In the genomic region with DNA sequence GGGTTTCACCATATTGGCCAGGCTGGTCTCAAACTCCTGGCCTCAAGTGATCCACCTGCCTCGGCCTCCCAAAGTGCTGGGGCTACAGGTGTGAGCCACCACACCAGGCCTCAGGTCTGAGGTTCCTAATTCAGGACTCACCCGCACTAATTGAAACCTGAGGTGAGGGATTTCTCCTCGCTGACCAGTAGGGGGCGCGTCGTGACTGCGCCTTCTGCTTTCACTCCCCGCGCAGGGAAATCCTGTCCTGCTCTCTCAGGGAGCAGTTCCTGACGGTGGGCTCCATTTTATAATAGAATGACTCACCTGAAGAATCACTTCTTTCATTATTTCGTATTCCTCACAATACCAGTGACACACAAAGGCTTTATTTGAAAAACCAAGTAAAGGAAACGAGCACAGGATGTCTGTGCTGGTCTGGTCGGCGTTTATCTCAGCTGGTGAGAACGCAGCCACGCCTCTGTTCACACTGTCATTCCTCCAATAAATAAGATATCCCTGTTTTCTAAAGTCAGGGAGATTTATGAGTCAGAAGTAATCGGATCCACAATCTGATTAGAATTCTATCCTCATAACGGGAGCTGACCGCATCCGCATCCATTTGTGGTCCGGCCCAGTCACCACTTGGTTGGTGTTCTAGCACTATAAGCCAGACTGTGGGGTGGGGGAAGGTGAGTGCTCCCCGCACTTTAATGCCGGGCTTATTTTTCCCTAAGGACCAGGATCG, we compare ENCODE assay signal across 8 cellular contexts. TPM values are rescaled to one million over a fixed set of nuclear protein-coding genes. Genes with fewer than 3 reads are reported as not detected.
DNase-seq lines count a peak whose midpoint lies in the region; ATAC-seq and TF ChIP-seq lines count a peak whose summit lies in the region.

No MANE protein-coding gene starts in this region.

- H3K4me3 ChIP-seq in neutrophil (ENCODE audit: low read depth in 1 of 2, low read length in 1 of 2) = peak overlapping the region in 1 of 2 experiments; percentile 46

- peak overlapping the region; percentile 63 for H3K27ac Mint-ChIP-seq in activated naive CD4-positive, alpha-beta T cell treated with anti-CD3 and anti-CD28 coated beads for 36 hours

- in situ Hi-C loops in SK-MEL-5 (cut with HindIII; ENCODE audit: low pct_unique_long_range_greater_than_20kb, low sequenced_read_pairs) = no loop called here

- no peaks in the 10 kb centered on the region for H3K9me3 ChIP-seq in neutrophil

- H3K27me3 Mint-ChIP-seq in activated naive CD4-positive, alpha-beta T cell treated with anti-CD3 and anti-CD28 coated beads for 36 hours (ENCODE audit: low read depth) = no peaks in the 10 kb centered on the region

- no peak overlapping the region for H3K27ac ChIP-seq in neutrophil

- H3K27me3 ChIP-seq in neutrophil = peaks cover 3% of the 10 kb centered on the region

- TF ChIP-seq CTCF in neutrophil (IDR thresholded peaks at IDR 0.05) = peak; percentile 86

- no peaks in the 10 kb centered on the region for H3K9me3 Mint-ChIP-seq in activated naive CD4-positive, alpha-beta T cell treated with anti-CD3 and anti-CD28 coated beads for 36 hours

- peak; percentile 83 for ATAC-seq in GM21423 (IDR thresholded peaks at IDR 0.05; ENCODE audit: unreplicated experiment)

- peak overlapping the region; percentile 23 for H3K4me3 Mint-ChIP-seq in activated naive CD4-positive, alpha-beta T cell treated with anti-CD3 and anti-CD28 coated beads for 36 hours

- CTCF ChIA-PET in activated naive CD4-positive, alpha-beta T cell treated with anti-CD3 and anti-CD28 coated beads for 36 hours (lab: Charles Lee) = interaction anchor here (0.6 to 4.9 kb wide), 36 partner anchors 9 to 650 kb away, joined by 3 to 54 read pairs (median 4); a partner anchor contains a TSS

- DNase-seq in COR-L47 (lab: John Stamatoyannopoulos, UW) (peak; percentile 9), HuH-7.5 (ENCODE audit: low spot score) (peak; percentile 62), SK-MEL-5 (ENCODE audit: low read depth, low spot score) (peak; percentile 80), germinal center (ENCODE audit: low spot score) (peak; percentile 85), stromal cell of bone marrow (ENCODE audit: low read depth) (peak; percentile 71)
- DNase-seq in activated naive CD4-positive, alpha-beta T cell treated with anti-CD3 and anti-CD28 coated beads for 36 hours = peak; percentile 93

- no peaks in the 10 kb centered on the region for H3K36me3 ChIP-seq in neutrophil

- no peaks in the 10 kb centered on the region for H3K36me3 Mint-ChIP-seq in activated naive CD4-positive, alpha-beta T cell treated with anti-CD3 and anti-CD28 coated beads for 36 hours (ENCODE audit: low read depth)

- H3K4me1 Mint-ChIP-seq in activated naive CD4-positive, alpha-beta T cell treated with anti-CD3 and anti-CD28 coated beads for 36 hours (ENCODE audit: low read depth) = peaks cover 25% of the 10 kb centered on the region

- peaks cover 4 to 14% of the 10 kb centered on the region in 2 experiments for H3K4me1 ChIP-seq in neutrophil (ENCODE audit: control insufficient read depth in 1 of 2, insufficient read depth in 1 of 2, low read depth in 1 of 2, low read length in 1 of 2)

- intact Hi-C loops in activated naive CD4-positive, alpha-beta T cell treated with anti-CD3 and anti-CD28 coated beads for 36 hours (cut with micrococcal nuclease) = loop anchor here (1.0 to 5.0 kb wide), 14 partner anchors 19 to 1046 kb away; a partner anchor contains a TSS

RNA-seq across cellular contexts. Expression of a gene that starts 35.4 kb away (rescaled TPM):
- total RNA-seq in SK-MEL-5 (2014; rRNA removed; shearing (Covaris generic)) = 6.2 and 6.4 TPM in 2 replicates
- 46.2 and 58.6 TPM in 2 replicates for polyA plus RNA-seq in SK-MEL-5 (2015; cell fraction: cytosol; rRNA removed)
- polyA plus RNA-seq in SK-MEL-5 (2015; cell fraction: nucleus; rRNA removed) = 14.3 and 16.0 TPM in 2 replicates
- 10 to 100 TPM; 20.9 to 24.3 TPM for total RNA-seq in activated naive CD4-positive, alpha-beta T cell treated with anti-CD3 and anti-CD28 coated beads for 36 hours

RNA-seq across cellular contexts. Expression of a gene that starts 39.2 kb away (rescaled TPM):
- total RNA-seq in SK-MEL-5 (2014; rRNA removed; shearing (Covaris generic)) = 145 and 158 TPM in 2 replicates
- 121 and 164 TPM in 2 replicates for polyA plus RNA-seq in SK-MEL-5 (2015; cell fraction: cytosol; rRNA removed)
- polyA plus RNA-seq in SK-MEL-5 (2015; cell fraction: nucleus; rRNA removed) = 256 and 266 TPM in 2 replicates
- total RNA-seq in activated naive CD4-positive, alpha-beta T cell treated with anti-CD3 and anti-CD28 coated beads for 36 hours = 10 to 100 TPM; 10.5 to 10.9 TPM

Comparison
In these comparisons a context has a peak if more than half of its experiments do, and no peak if none do; other contexts are left out.
1. DNase-seq: peak in every context shown above with its lines; median percentile 93 in activated naive CD4-positive, alpha-beta T cell treated with anti-CD3 and anti-CD28 coated beads for 36 hours; 85 in germinal center; 80 in SK-MEL-5; 71 in stromal cell of bone marrow; 62 in HuH-7.5; 9 in COR-L47.
2. RNA of a gene that starts 39.2 kb away (total RNA-seq): 145 to 158 TPM in SK-MEL-5; 10.5 to 10.9 TPM in activated naive CD4-positive, alpha-beta T cell treated with anti-CD3 and anti-CD28 coated beads for 36 hours; every median in the first group is over 10 times any median in the second.